Comparison of ENCODE assay signal across 10 cellular contexts in genomic region chr16:9836118-9836736, GRCh38.
DNase-seq lines count a peak whose midpoint lies in the region; ATAC-seq and TF ChIP-seq lines count a peak whose summit lies in the region.
"Had no signal": no experiment of that assay in that cellular context is flagged by ENCODE, and none has a peak within 500 bp of the region (broad histone marks: within the 10 kb centered on the region; RNA-seq: fewer than 3 reads in every experiment).

No MANE protein-coding gene starts in this region.

- no peak for ATAC-seq in HG03439 (IDR thresholded peaks at IDR 0.05; ENCODE audit: unreplicated experiment)
- ATAC-seq in stimulated activated naive CD8-positive, alpha-beta T cell treated with anti-CD3 and anti-CD28 coated beads, Interleukin-15, amount 100 ng/mL, for 72 hours: no peak
- ATAC-seq: heart right ventricle had no signal

- H3K27me3 ChIP-seq in MM.1S (replicated peaks; ENCODE audit: insufficient read depth, low read length) (no peaks in the 10 kb centered on the region), brain microvascular endothelial cell (replicated peaks) (no peaks in the 10 kb centered on the region)

- H2AFZ ChIP-seq in MM.1S (ENCODE audit: low read length): no peak overlapping the region

- H3K4me3 ChIP-seq in MM.1S (ENCODE audit: low read length): no peak overlapping the region
- no peak overlapping the region for H3K4me3 ChIP-seq in brain microvascular endothelial cell (ENCODE audit: low read depth, low read length)
- H3K4me3 ChIP-seq: heart right ventricle had no signal

- H4K20me1 ChIP-seq in MM.1S (ENCODE audit: insufficient read depth, low read length): no peaks in the 10 kb centered on the region

- no peaks in the 10 kb centered on the region for H3K9me3 ChIP-seq in MM.1S (replicated peaks; ENCODE audit: insufficient read depth, low read length)
- H3K9me3 ChIP-seq: heart right ventricle had no signal

- H3K27me3 Mint-ChIP-seq in stimulated activated naive CD8-positive, alpha-beta T cell treated with anti-CD3 and anti-CD28 coated beads, Interleukin-15, amount 100 ng/mL, for 72 hours: no peaks in the 10 kb centered on the region

- H3K4me1 ChIP-seq in MM.1S (ENCODE audit: low read length): no peaks in the 10 kb centered on the region
- H3K4me1 ChIP-seq: heart right ventricle had no signal

- H3K9me2 ChIP-seq in MM.1S (replicated peaks; ENCODE audit: insufficient read depth, low read length): no peaks in the 10 kb centered on the region

- no peak overlapping the region for H3K4me3 Mint-ChIP-seq in stimulated activated naive CD8-positive, alpha-beta T cell treated with anti-CD3 and anti-CD28 coated beads, Interleukin-15, amount 100 ng/mL, for 72 hours

- H3K4me1 Mint-ChIP-seq in stimulated activated naive CD8-positive, alpha-beta T cell treated with anti-CD3 and anti-CD28 coated beads, Interleukin-15, amount 100 ng/mL, for 72 hours: no peaks in the 10 kb centered on the region

- H3K9ac ChIP-seq in MM.1S (ENCODE audit: low read length): no peak overlapping the region

- peaks cover 0 to 7% of the 10 kb centered on the region in 2 donors for H3K9me3 Mint-ChIP-seq in stimulated activated naive CD8-positive, alpha-beta T cell treated with anti-CD3 and anti-CD28 coated beads, Interleukin-15, amount 100 ng/mL, for 72 hours

- in situ Hi-C loops in brain microvascular endothelial cell (cut with HindIII; ENCODE audit: low pct_ligation_motif_present, low sequenced_read_pairs): no loop called here

- no peak overlapping the region for H3K27ac ChIP-seq in MM.1S (ENCODE audit: low read length)
- H3K27ac ChIP-seq in brain microvascular endothelial cell: no peak overlapping the region
- H3K27ac ChIP-seq: heart right ventricle had no signal

- H3K4me2 ChIP-seq in MM.1S (ENCODE audit: low read depth, low read length): no peak overlapping the region

- no peaks in the 10 kb centered on the region for H3K79me2 ChIP-seq in MM.1S (ENCODE audit: low read length)

- DNase-seq in ELR (ENCODE audit: low read depth): peak; percentile 41
- DNase-seq in MM.1S: peak; percentile 45
- DNase-seq in brain microvascular endothelial cell: peak; percentile 16
- DNase-seq in midbrain (lab: John Stamatoyannopoulos, UW): peak; percentile 59
- no peak for DNase-seq in DMS 273 treated with DMSO at 0.1 percent for 48 hours (lab: John Stamatoyannopoulos, UW)
- no peak for DNase-seq in T-helper 2 cell
- DNase-seq in stimulated activated naive CD8-positive, alpha-beta T cell treated with anti-CD3 and anti-CD28 coated beads, Interleukin-15, amount 100 ng/mL, for 72 hours: no peak
- DNase-seq: NCI-H69 had no signal

- no peak overlapping the region for H3K27ac Mint-ChIP-seq in stimulated activated naive CD8-positive, alpha-beta T cell treated with anti-CD3 and anti-CD28 coated beads, Interleukin-15, amount 100 ng/mL, for 72 hours

- H3K36me3 ChIP-seq in MM.1S (replicated peaks; ENCODE audit: insufficient read depth, low read length) (no peaks in the 10 kb centered on the region), brain microvascular endothelial cell (replicated peaks) (no peaks in the 10 kb centered on the region)
- H3K36me3 ChIP-seq: heart right ventricle had no signal

- TF ChIP-seq CTCF in MM.1S (IDR thresholded peaks at IDR 0.05; ENCODE audit: low read length) (no peak), brain microvascular endothelial cell (IDR thresholded peaks at IDR 0.05; ENCODE audit: low read depth, low read length, missing control alignments) (no peak)

- H3F3A ChIP-seq in MM.1S (ENCODE audit: insufficient read depth, low read length): no peaks in the 10 kb centered on the region

Comparison
In these comparisons a context has a peak if more than half of its experiments do, and no peak if none do; other contexts are left out.
1. DNase-seq: peak in ELR (single experiment), MM.1S (single experiment), brain microvascular endothelial cell (single experiment) and midbrain (single experiment); none in DMS 273 treated with DMSO at 0.1 percent for 48 hours (single experiment), T-helper 2 cell (0 of 5) and stimulated activated naive CD8-positive, alpha-beta T cell treated with anti-CD3 and anti-CD28 coated beads, Interleukin-15, amount 100 ng/mL, for 72 hours (0 of 2).